In genomic region chr3:69855436-69856162, GRCh38 we compare ENCODE assay signal across 8 cellular contexts.
DNase-seq lines count a peak whose midpoint lies in the region; ATAC-seq and TF ChIP-seq lines count a peak whose summit lies in the region.

No MANE protein-coding gene starts in this region.

- H3K27ac Mint-ChIP-seq in progenitor cell of endocrine pancreas = peak overlapping the region; percentile 92

- peaks cover 5% of the 10 kb centered on the region for H3K4me1 ChIP-seq in RWPE2 (ENCODE audit: insufficient read depth, poor library complexity, severe bottlenecking)

- H3K4me3 Mint-ChIP-seq in progenitor cell of endocrine pancreas (ENCODE audit: low read depth) = no peak overlapping the region

- no peak overlapping the region for H3K4me3 ChIP-seq in RWPE2 (ENCODE audit: severe bottlenecking)

- H3K27me3 ChIP-seq in RWPE2 (ENCODE audit: insufficient read depth, poor library complexity, severe bottlenecking) = peaks cover 4% of the 10 kb centered on the region

- ATAC-seq in RWPE2 (ENCODE audit: low read depth) (peak; percentile 42; the same call in 2 of the 3 replicates), GM18861 (IDR thresholded peaks at IDR 0.05; ENCODE audit: unreplicated experiment) (no peak)

- no peaks in the 10 kb centered on the region for H3K27me3 Mint-ChIP-seq in progenitor cell of endocrine pancreas

- H3K9me3 Mint-ChIP-seq in progenitor cell of endocrine pancreas (ENCODE audit: low read depth) = no peaks in the 10 kb centered on the region

- H3K9me3 ChIP-seq in RWPE2 (ENCODE audit: severe bottlenecking) = no peaks in the 10 kb centered on the region

- H3K36me3 ChIP-seq in RWPE2 (ENCODE audit: low read depth) = no peaks in the 10 kb centered on the region

- no peak overlapping the region for H3K27ac ChIP-seq in RWPE2 (ENCODE audit: poor library complexity, severe bottlenecking)

- no peaks in the 10 kb centered on the region for H3K36me3 Mint-ChIP-seq in progenitor cell of endocrine pancreas (ENCODE audit: insufficient read depth)

- DNase-seq in ELR (ENCODE audit: low read depth) (peak; percentile 60), RWPE2 (ENCODE audit: low spot score) (no peak), fibroblast of the conjunctiva (ENCODE audit: low read depth) (peak; percentile 47), progenitor cell of endocrine pancreas (ENCODE audit: low spot score, unreplicated experiment) (no peak), AG08396 (ENCODE audit: low spot score) (no peak)
- no peak for DNase-seq in NK-92 treated with Interleukin-12 subunit alpha and Interleukin-12 subunit beta, amount 100 ng/mL, for 24 hours (lab: John Stamatoyannopoulos, UW)
- DNase-seq in activated CD8-positive, alpha-beta memory T cell treated with anti-CD3 and anti-CD28 coated beads for 24 hours = no peak

- TF ChIP-seq CTCF in RWPE2 (IDR thresholded peaks at IDR 0.05; ENCODE audit: poor library complexity, severe bottlenecking) (peak; percentile 74), progenitor cell of endocrine pancreas (IDR thresholded peaks at IDR 0.05; ENCODE audit: unreplicated experiment) (peak; percentile 51)

- H3K4me1 Mint-ChIP-seq in progenitor cell of endocrine pancreas (ENCODE audit: low read depth) = peaks cover 30% of the 10 kb centered on the region

Comparison
In these comparisons a context has a peak if more than half of its experiments do, and no peak if none do; other contexts are left out.
1. DNase-seq: peak in ELR (single experiment) and fibroblast of the conjunctiva (single experiment); none in RWPE2 (single experiment), progenitor cell of endocrine pancreas (single experiment), NK-92 treated with Interleukin-12 subunit alpha and Interleukin-12 subunit beta, amount 100 ng/mL, for 24 hours (single experiment), AG08396 (single experiment) and activated CD8-positive, alpha-beta memory T cell treated with anti-CD3 and anti-CD28 coated beads for 24 hours (single experiment).